ENCODE assay signal across 1 cellular context in the genomic region with DNA sequence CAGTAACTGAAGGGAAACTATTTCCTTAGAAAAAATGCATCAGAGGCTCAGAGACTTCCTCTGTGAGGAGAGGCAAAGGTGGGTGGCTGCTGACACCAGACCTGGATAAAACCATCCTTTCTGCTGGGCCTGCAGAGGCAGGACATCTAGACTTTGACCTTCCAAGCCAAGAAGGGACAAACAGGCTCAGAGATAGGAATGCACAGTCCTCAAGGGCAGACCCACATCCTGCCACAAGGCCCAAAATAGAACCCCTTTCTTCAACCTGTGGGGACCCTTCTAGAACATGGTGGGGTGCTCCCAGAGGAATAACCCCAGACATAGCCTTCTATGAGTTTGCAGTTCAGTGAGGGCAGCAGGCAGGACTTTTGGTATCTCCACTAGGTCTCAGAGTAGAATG.
TF ChIP-seq lines count a peak whose summit lies in the region.

No MANE protein-coding gene starts in this region.

TF ChIP-seq in HepG2, 621 proteins besides CTCF, POLR2A, EP300 and RAD21 (continues in another document):
- TF ChIP-seq PRPF4 (IDR thresholded peaks at IDR 0.05; ENCODE audit: low read depth, low read length, poor library complexity, severe bottlenecking) (no peak), ZNF446 (CRISPR knock-in tag; IDR thresholded peaks at IDR 0.05) (no peak), TEAD3 (CRISPR knock-in tag; optimal IDR thresholded peaks at IDR 0.05; ENCODE audit: borderline replicate concordance) (peak; percentile 79), SRY (CRISPR knock-in tag; IDR thresholded peaks at IDR 0.05) (no peak), HMG20A (CRISPR knock-in tag; IDR thresholded peaks at IDR 0.05; ENCODE audit: borderline replicate concordance) (0 out of 2 replicates have a peak, but pooled peaks have one; percentile 47), FOXM1 (CRISPR knock-in tag; IDR thresholded peaks at IDR 0.05) (no peak), ZSCAN20 (CRISPR knock-in tag; IDR thresholded peaks at IDR 0.05; ENCODE audit: borderline replicate concordance) (no peak), ZNF430 (CRISPR knock-in tag; IDR thresholded peaks at IDR 0.05) (no peak), ZNF577 (CRISPR knock-in tag; IDR thresholded peaks at IDR 0.05; ENCODE audit: borderline replicate concordance, low read depth) (no peak), DPF2 (CRISPR knock-in tag; IDR thresholded peaks at IDR 0.05; ENCODE audit: borderline replicate concordance, low read depth) (no peak), KAT7 (CRISPR knock-in tag; IDR thresholded peaks at IDR 0.05; ENCODE audit: borderline replicate concordance) (0 out of 2 replicates have a peak, but pooled peaks have one; percentile 44), PCBP2 (optimal IDR thresholded peaks at IDR 0.05; ENCODE audit: low read depth, low read length, poor library complexity, severe bottlenecking) (no peak), ZFY (CRISPR knock-in tag; IDR thresholded peaks at IDR 0.05) (peak; percentile 61), ATF7-NPFF (CRISPR knock-in tag; IDR thresholded peaks at IDR 0.05; ENCODE audit: low read depth) (no peak), RXRB (CRISPR knock-in tag; IDR thresholded peaks at IDR 0.05; ENCODE audit: borderline replicate concordance) (0 out of 2 replicates have a peak, but pooled peaks have one; percentile 14), ZBTB3 (CRISPR knock-in tag; IDR thresholded peaks at IDR 0.05; ENCODE audit: borderline replicate concordance, low read depth) (no peak), ZC3H4 (CRISPR knock-in tag; IDR thresholded peaks at IDR 0.05; ENCODE audit: borderline replicate concordance) (no peak), ZNF431 (CRISPR knock-in tag; IDR thresholded peaks at IDR 0.05; ENCODE audit: borderline replicate concordance, low read depth) (no peak), ZFP36L2 (CRISPR knock-in tag; IDR thresholded peaks at IDR 0.05) (no peak), HES4 (CRISPR knock-in tag; IDR thresholded peaks at IDR 0.05; ENCODE audit: borderline replicate concordance) (no peak), SRSF1 (optimal IDR thresholded peaks at IDR 0.05; ENCODE audit: low read depth, low read length) (no peak), ZSCAN21 (CRISPR knock-in tag; IDR thresholded peaks at IDR 0.05; ENCODE audit: borderline replicate concordance) (no peak), XBP1 (CRISPR knock-in tag; IDR thresholded peaks at IDR 0.05) (no peak), SOX13 (IDR thresholded peaks at IDR 0.05) (no peak), SOX13 (CRISPR knock-in tag; conservative IDR thresholded peaks at IDR 0.05 in 1 of 2, IDR thresholded peaks at IDR 0.05 in 1 of 2) (peak in 1 of 2 experiments; percentile 31; a peak in 1 of 4 replicates), ZNF160 (CRISPR knock-in tag; IDR thresholded peaks at IDR 0.05) (no peak), SRSF4 (IDR thresholded peaks at IDR 0.05; ENCODE audit: low read depth, low read length, poor library complexity, severe bottlenecking) (no peak), FLYWCH1 (CRISPR knock-in tag; IDR thresholded peaks at IDR 0.05) (no peak), KMT2A (CRISPR knock-in tag; IDR thresholded peaks at IDR 0.05) (0 out of 2 replicates have a peak, but pooled peaks have one; percentile 13), ZNF205 (CRISPR knock-in tag; IDR thresholded peaks at IDR 0.05) (0 out of 2 replicates have a peak, but pooled peaks have one; percentile 17), RFXANK (CRISPR knock-in tag; IDR thresholded peaks at IDR 0.05) (no peak), RBFOX2 (IDR thresholded peaks at IDR 0.05; ENCODE audit: low read depth, low read length) (no peak), ZNF552 (CRISPR knock-in tag; IDR thresholded peaks at IDR 0.05; ENCODE audit: borderline replicate concordance) (no peak), ZBTB20 (CRISPR knock-in tag; IDR thresholded peaks at IDR 0.05; ENCODE audit: borderline replicate concordance, low read depth) (no peak), NR2F6 (IDR thresholded peaks at IDR 0.05) (no peak), NR2F6 (CRISPR knock-in tag; IDR thresholded peaks at IDR 0.05) (0 out of 2 replicates have a peak, but pooled peaks have one; percentile 45), NCOA2 (CRISPR knock-in tag; IDR thresholded peaks at IDR 0.05) (no peak)
- TF ChIP-seq, protein P1, sequence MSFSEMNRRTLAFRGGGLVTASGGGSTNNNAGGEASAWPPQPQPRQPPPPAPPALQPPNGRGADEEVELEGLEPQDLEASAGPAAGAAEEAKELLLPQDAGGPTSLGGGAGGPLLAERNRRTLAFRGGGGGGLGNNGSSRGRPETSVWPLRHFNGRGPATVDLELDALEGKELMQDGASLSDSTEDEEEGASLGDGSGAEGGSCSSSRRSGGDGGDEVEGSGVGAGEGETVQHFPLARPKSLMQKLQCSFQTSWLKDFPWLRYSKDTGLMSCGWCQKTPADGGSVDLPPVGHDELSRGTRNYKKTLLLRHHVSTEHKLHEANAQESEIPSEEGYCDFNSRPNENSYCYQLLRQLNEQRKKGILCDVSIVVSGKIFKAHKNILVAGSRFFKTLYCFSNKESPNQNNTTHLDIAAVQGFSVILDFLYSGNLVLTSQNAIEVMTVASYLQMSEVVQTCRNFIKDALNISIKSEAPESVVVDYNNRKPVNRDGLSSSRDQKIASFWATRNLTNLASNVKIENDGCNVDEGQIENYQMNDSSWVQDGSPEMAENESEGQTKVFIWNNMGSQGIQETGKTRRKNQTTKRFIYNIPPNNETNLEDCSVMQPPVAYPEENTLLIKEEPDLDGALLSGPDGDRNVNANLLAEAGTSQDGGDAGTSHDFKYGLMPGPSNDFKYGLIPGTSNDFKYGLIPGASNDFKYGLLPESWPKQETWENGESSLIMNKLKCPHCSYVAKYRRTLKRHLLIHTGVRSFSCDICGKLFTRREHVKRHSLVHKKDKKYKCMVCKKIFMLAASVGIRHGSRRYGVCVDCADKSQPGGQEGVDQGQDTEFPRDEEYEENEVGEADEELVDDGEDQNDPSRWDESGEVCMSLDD (CRISPR knock-in tag; IDR thresholded peaks at IDR 0.05; ENCODE audit: borderline replicate concordance): peak; percentile 74; the same call in 1 of the 2 replicates
- TF ChIP-seq, protein P2, sequence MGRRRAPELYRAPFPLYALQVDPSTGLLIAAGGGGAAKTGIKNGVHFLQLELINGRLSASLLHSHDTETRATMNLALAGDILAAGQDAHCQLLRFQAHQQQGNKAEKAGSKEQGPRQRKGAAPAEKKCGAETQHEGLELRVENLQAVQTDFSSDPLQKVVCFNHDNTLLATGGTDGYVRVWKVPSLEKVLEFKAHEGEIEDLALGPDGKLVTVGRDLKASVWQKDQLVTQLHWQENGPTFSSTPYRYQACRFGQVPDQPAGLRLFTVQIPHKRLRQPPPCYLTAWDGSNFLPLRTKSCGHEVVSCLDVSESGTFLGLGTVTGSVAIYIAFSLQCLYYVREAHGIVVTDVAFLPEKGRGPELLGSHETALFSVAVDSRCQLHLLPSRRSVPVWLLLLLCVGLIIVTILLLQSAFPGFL (CRISPR knock-in tag; IDR thresholded peaks at IDR 0.05): no peak
- TF ChIP-seq, protein P3, sequence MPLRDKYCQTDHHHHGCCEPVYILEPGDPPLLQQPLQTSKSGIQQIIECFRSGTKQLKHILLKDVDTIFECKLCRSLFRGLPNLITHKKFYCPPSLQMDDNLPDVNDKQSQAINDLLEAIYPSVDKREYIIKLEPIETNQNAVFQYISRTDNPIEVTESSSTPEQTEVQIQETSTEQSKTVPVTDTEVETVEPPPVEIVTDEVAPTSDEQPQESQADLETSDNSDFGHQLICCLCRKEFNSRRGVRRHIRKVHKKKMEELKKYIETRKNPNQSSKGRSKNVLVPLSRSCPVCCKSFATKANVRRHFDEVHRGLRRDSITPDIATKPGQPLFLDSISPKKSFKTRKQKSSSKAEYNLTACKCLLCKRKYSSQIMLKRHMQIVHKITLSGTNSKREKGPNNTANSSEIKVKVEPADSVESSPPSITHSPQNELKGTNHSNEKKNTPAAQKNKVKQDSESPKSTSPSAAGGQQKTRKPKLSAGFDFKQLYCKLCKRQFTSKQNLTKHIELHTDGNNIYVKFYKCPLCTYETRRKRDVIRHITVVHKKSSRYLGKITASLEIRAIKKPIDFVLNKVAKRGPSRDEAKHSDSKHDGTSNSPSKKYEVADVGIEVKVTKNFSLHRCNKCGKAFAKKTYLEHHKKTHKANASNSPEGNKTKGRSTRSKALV (CRISPR knock-in tag; IDR thresholded peaks at IDR 0.05): no peak
- TF ChIP-seq, protein P4, sequence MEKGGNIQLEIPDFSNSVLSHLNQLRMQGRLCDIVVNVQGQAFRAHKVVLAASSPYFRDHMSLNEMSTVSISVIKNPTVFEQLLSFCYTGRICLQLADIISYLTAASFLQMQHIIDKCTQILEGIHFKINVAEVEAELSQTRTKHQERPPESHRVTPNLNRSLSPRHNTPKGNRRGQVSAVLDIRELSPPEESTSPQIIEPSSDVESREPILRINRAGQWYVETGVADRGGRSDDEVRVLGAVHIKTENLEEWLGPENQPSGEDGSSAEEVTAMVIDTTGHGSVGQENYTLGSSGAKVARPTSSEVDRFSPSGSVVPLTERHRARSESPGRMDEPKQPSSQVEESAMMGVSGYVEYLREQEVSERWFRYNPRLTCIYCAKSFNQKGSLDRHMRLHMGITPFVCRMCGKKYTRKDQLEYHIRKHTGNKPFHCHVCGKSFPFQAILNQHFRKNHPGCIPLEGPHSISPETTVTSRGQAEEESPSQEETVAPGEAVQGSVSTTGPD (CRISPR knock-in tag; IDR thresholded peaks at IDR 0.05): no peak
- TF ChIP-seq, protein P5, sequence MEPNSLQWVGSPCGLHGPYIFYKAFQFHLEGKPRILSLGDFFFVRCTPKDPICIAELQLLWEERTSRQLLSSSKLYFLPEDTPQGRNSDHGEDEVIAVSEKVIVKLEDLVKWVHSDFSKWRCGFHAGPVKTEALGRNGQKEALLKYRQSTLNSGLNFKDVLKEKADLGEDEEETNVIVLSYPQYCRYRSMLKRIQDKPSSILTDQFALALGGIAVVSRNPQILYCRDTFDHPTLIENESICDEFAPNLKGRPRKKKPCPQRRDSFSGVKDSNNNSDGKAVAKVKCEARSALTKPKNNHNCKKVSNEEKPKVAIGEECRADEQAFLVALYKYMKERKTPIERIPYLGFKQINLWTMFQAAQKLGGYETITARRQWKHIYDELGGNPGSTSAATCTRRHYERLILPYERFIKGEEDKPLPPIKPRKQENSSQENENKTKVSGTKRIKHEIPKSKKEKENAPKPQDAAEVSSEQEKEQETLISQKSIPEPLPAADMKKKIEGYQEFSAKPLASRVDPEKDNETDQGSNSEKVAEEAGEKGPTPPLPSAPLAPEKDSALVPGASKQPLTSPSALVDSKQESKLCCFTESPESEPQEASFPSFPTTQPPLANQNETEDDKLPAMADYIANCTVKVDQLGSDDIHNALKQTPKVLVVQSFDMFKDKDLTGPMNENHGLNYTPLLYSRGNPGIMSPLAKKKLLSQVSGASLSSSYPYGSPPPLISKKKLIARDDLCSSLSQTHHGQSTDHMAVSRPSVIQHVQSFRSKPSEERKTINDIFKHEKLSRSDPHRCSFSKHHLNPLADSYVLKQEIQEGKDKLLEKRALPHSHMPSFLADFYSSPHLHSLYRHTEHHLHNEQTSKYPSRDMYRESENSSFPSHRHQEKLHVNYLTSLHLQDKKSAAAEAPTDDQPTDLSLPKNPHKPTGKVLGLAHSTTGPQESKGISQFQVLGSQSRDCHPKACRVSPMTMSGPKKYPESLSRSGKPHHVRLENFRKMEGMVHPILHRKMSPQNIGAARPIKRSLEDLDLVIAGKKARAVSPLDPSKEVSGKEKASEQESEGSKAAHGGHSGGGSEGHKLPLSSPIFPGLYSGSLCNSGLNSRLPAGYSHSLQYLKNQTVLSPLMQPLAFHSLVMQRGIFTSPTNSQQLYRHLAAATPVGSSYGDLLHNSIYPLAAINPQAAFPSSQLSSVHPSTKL (CRISPR knock-in tag; IDR thresholded peaks at IDR 0.05): peak; percentile 61
- TF ChIP-seq, protein P6, sequence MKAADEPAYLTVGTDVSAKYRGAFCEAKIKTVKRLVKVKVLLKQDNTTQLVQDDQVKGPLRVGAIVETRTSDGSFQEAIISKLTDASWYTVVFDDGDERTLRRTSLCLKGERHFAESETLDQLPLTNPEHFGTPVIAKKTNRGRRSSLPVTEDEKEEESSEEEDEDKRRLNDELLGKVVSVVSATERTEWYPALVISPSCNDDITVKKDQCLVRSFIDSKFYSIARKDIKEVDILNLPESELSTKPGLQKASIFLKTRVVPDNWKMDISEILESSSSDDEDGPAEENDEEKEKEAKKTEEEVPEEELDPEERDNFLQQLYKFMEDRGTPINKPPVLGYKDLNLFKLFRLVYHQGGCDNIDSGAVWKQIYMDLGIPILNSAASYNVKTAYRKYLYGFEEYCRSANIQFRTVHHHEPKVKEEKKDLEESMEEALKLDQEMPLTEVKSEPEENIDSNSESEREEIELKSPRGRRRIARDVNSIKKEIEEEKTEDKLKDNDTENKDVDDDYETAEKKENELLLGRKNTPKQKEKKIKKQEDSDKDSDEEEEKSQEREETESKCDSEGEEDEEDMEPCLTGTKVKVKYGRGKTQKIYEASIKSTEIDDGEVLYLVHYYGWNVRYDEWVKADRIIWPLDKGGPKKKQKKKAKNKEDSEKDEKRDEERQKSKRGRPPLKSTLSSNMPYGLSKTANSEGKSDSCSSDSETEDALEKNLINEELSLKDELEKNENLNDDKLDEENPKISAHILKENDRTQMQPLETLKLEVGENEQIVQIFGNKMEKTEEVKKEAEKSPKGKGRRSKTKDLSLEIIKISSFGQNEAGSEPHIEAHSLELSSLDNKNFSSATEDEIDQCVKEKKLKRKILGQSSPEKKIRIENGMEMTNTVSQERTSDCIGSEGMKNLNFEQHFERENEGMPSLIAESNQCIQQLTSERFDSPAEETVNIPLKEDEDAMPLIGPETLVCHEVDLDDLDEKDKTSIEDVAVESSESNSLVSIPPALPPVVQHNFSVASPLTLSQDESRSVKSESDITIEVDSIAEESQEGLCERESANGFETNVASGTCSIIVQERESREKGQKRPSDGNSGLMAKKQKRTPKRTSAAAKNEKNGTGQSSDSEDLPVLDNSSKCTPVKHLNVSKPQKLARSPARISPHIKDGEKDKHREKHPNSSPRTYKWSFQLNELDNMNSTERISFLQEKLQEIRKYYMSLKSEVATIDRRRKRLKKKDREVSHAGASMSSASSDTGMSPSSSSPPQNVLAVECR (CRISPR knock-in tag; IDR thresholded peaks at IDR 0.05; ENCODE audit: borderline replicate concordance): peak; percentile 7; the same call in 1 of the 2 replicates
- TF ChIP-seq, protein P7, sequence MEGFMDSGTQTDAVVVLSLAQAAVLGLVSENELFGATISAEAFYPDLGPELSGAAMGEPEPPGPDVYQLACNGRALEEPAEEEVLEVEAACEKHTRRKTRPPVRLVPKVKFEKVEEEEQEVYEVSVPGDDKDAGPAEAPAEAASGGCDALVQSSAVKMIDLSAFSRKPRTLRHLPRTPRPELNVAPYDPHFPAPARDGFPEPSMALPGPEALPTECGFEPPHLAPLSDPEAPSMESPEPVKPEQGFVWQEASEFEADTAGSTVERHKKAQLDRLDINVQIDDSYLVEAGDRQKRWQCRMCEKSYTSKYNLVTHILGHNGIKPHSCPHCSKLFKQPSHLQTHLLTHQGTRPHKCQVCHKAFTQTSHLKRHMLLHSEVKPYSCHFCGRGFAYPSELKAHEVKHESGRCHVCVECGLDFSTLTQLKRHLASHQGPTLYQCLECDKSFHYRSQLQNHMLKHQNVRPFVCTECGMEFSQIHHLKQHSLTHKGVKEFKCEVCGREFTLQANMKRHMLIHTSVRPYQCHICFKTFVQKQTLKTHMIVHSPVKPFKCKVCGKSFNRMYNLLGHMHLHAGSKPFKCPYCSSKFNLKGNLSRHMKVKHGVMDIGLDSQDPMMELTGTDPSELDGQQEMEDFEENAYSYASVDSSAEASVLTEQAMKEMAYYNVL (CRISPR knock-in tag; IDR thresholded peaks at IDR 0.05; ENCODE audit: borderline replicate concordance): peak; percentile 37; the same call in 1 of the 2 replicates
